Comparison of ENCODE assay signal across 26 cellular contexts in the genomic region with DNA sequence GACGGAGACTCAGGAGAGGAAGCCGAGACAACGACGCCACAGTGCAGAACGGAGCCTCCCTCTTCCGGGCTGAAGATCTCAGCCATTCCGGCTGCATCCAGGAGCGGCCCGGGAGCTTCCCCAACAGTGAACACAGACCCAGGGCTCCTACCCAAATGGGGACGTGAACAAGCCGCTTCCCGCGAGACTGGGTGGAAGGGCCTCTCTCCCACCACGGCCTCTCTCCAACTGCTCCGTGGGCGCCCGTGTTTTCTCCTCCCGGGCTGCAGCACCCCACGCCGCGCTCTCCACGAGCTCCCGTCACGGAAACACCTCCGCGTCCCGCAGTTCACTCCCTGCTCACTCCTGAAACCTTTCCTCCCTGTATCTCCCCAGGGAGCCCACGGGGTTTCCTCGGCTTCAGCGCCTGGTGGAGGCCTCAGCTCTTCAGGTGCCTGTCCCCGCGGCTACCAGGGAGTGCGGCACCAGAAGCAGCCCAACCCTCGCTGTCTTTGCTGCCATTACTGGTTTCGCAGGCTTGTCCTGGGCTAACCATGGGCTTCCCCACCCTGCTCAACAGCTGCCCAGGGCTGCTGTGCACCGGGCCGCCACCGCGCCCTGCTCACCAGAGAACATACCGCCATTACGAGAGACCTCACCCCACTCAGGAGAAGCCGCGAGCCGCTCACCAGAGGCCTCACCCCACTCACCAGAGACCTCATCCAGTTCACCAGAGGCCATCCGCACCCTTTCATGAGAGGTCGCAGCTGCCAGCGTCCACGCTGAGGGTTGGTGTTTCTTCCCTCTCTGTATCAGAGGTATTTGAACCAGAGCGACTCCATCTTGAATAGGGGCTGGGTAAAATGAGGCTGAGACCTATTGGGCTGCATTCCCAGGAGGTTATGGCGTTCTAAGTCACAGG.
"Had no signal": no experiment of that assay in that cellular context is flagged by ENCODE, and none has a peak within 500 bp of the region (broad histone marks: within the 10 kb centered on the region; RNA-seq: fewer than 3 reads in every experiment).

No MANE protein-coding gene starts in this region.

- H3K27me3 Mint-ChIP-seq: activated CD4-positive, alpha-beta T cell treated with anti-CD3 and anti-CD28 coated beads, Interleukin-2, amount 10 ng/mL, durations not matched to agents 7 days and 5 days; activated CD8-positive, alpha-beta T cell treated with anti-CD3 and anti-CD28 coated beads for 36 hours; activated T-helper 17 cell treated with anti-CD3 and anti-CD28 coated beads, Interleukin-2, amount 50 U/mL, for 72 hours; dendritic cell treated with granulocyte-macrophage colony-stimulating factor and Interleukin-4, amounts not matched to agents 40 ng/mL and 50 ng/mL, for 4 days had no signal

- H3K27ac Mint-ChIP-seq: activated CD4-positive, alpha-beta T cell treated with anti-CD3 and anti-CD28 coated beads, Interleukin-2, amount 10 ng/mL, durations not matched to agents 7 days and 5 days; activated CD8-positive, alpha-beta T cell treated with anti-CD3 and anti-CD28 coated beads for 36 hours; activated T-helper 17 cell treated with anti-CD3 and anti-CD28 coated beads, Interleukin-2, amount 50 U/mL, for 72 hours; dendritic cell treated with granulocyte-macrophage colony-stimulating factor and Interleukin-4, amounts not matched to agents 40 ng/mL and 50 ng/mL, for 4 days; nephron; WTC11 had no signal

- H3K36me3 ChIP-seq: esophagus muscularis mucosa, left ventricle myocardium inferior, pancreas, prostate gland, vagina had no signal

- H3K27ac ChIP-seq: esophagus muscularis mucosa, foreskin keratinocyte, left ventricle myocardium inferior, pancreas, prostate gland, vagina had no signal

- DNase-seq: activated CD4-positive, alpha-beta T cell treated with anti-CD3 and anti-CD28 coated beads for 1 hour; activated CD4-positive, alpha-beta T cell treated with anti-CD3 and anti-CD28 coated beads, Interleukin-2, amount 10 ng/mL, durations not matched to agents 7 days and 5 days; activated CD8-positive, alpha-beta T cell treated with anti-CD3 and anti-CD28 coated beads for 36 hours; activated gamma-delta T cell treated with Interleukin-2 at 50 U/mL for 16 hours; activated naive CD4-positive, alpha-beta T cell treated with anti-CD3 and anti-CD28 coated beads, Interleukin-2, amount 50 U/mL, for 16 hours; activated T-cell treated with anti-CD3 and anti-CD28 coated beads, Interleukin-2, amount 50 U/mL, for 4 hours; amniotic stem cell; central memory CD4-positive, alpha-beta T cell; effector CD4-positive, alpha-beta T cell; foreskin keratinocyte; left ventricle myocardium inferior; retina; stimulated activated CD4-positive, alpha-beta T cell treated with anti-CD3 and anti-CD28 coated beads, Interleukin-15, amount 100 ng/mL, for 24 hours; stimulated activated naive CD4-positive, alpha-beta T cell treated with Interleukin-2 at 50 U/mL for 16 hours; T-helper 2 cell; trophoblast cell had no signal

- H3K4me1 ChIP-seq: esophagus muscularis mucosa, foreskin keratinocyte, left ventricle myocardium inferior, pancreas, prostate gland, vagina had no signal

- H3K4me3 ChIP-seq: esophagus muscularis mucosa, left ventricle myocardium inferior, mucosa of descending colon, pancreas, prostate gland, vagina had no signal

- H3K4me1 Mint-ChIP-seq: activated CD4-positive, alpha-beta T cell treated with anti-CD3 and anti-CD28 coated beads, Interleukin-2, amount 10 ng/mL, durations not matched to agents 7 days and 5 days; activated T-helper 17 cell treated with anti-CD3 and anti-CD28 coated beads, Interleukin-2, amount 50 U/mL, for 72 hours; nephron; WTC11 had no signal

- H3K9me3 ChIP-seq: esophagus muscularis mucosa, left ventricle myocardium inferior, pancreas, prostate gland, vagina had no signal

- FAIRE-seq: islet of Langerhans, pancreas had no signal

- ATAC-seq: activated CD8-positive, alpha-beta T cell treated with anti-CD3 and anti-CD28 coated beads for 36 hours; activated T-cell treated with anti-CD3 and anti-CD28 coated beads, Interleukin-2, amount 50 U/mL, for 4 hours; activated T-helper 17 cell treated with anti-CD3 and anti-CD28 coated beads, Interleukin-2, amount 50 U/mL, for 72 hours; foreskin keratinocyte; mucosa of descending colon; pancreas; WTC11 had no signal

- H3K9me3 Mint-ChIP-seq: activated CD8-positive, alpha-beta T cell treated with anti-CD3 and anti-CD28 coated beads for 36 hours; activated T-cell treated with anti-CD3 and anti-CD28 coated beads, Interleukin-2, amount 50 U/mL, for 4 hours; activated T-helper 17 cell treated with anti-CD3 and anti-CD28 coated beads, Interleukin-2, amount 50 U/mL, for 72 hours; nephron had no signal

- H3K27me3 ChIP-seq: esophagus muscularis mucosa, foreskin keratinocyte, pancreas, vagina had no signal

- H3K4me3 Mint-ChIP-seq: activated CD4-positive, alpha-beta T cell treated with anti-CD3 and anti-CD28 coated beads, Interleukin-2, amount 10 ng/mL, durations not matched to agents 7 days and 5 days; activated CD8-positive, alpha-beta T cell treated with anti-CD3 and anti-CD28 coated beads for 36 hours; activated T-cell treated with anti-CD3 and anti-CD28 coated beads, Interleukin-2, amount 50 U/mL, for 4 hours; activated T-helper 17 cell treated with anti-CD3 and anti-CD28 coated beads, Interleukin-2, amount 50 U/mL, for 72 hours; dendritic cell treated with granulocyte-macrophage colony-stimulating factor and Interleukin-4, amounts not matched to agents 40 ng/mL and 50 ng/mL, for 4 days; nephron; WTC11 had no signal
